ENCODE assay signal across 8 cellular contexts in the genomic region with DNA sequence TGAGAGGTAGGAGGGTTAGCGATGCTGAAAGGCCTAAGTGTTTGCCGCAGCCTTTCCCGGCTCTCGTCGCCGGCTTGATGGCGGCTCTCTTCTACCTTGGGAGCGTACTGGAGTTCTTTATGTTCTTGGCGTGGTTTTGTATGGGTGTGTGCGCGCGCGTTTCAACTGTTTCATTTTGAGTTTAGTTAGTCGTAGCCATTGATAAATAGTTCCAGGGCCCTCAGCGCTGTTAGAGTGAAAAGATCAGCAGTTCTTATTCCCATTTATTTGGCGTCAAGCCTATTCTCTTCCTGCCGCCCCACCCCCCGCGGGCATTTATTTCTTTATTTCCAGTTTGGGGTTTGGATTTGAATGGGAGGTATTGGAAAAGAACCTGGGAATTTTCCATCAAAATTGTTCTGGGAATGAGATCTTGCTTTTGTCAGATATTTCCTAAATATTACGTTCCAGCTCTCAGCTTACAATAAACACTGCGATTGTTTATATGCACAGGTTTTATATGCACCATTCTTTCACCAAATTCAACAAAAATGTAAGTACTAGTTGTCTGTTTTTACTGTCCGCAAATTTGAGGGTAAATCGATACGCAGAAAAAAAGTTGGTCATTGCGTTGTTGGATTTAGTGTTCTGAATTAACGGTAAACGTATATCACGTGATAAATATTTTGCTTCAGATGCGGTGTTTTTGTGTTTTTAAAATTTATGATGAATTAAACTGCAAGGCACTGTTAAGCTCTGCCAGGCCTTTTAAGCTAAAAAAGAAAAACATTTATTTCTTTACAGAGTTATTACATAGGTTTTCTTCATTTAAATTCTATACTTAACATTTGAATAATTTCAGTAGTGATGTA. TPM values are rescaled to one million over a fixed set of nuclear protein-coding genes. Genes with fewer than 3 reads are reported as not detected.
DNase-seq lines count a peak whose midpoint lies in the region; ATAC-seq and TF ChIP-seq lines count a peak whose summit lies in the region.

No MANE protein-coding gene starts in this region.

- H3K9ac ChIP-seq in mammary epithelial cell (ENCODE audit: insufficient read depth, low read length) = peak overlapping the region; percentile 90

- peak overlapping the region; percentile 76 to 96 (median 91) for H3K4me3 ChIP-seq in mammary epithelial cell (replicated peaks in 1 of 3; ENCODE audit: insufficient read depth in 1 of 3, low read depth in 2 of 3, low read length in 3 of 3)

- CTCF ChIA-PET in mammary epithelial cell (lab: Charles Lee; ENCODE audit: low non-redundant PET) = no interaction called here

- TF ChIP-seq CTCF in mammary epithelial cell (conservative IDR thresholded peaks at IDR 0.05 in 1 of 2, IDR thresholded peaks at IDR 0.05 in 1 of 2; ENCODE audit: extremely low read depth in 1 of 2, insufficient read depth in 1 of 2, low read depth in 1 of 2, low read length in 2 of 2) = no peak

- H2AFZ ChIP-seq in mammary epithelial cell (ENCODE audit: low read depth, low read length) = peak overlapping the region; percentile 92

- H3K79me2 ChIP-seq in mammary epithelial cell (ENCODE audit: insufficient read depth, low read length) = peaks cover 66% of the 10 kb centered on the region

- in situ Hi-C loops in mammary epithelial cell (cut with MboI; ENCODE audit: low sequenced_read_pairs in 2 of 2) = loop anchor here in 1 of 2 donors (25.0 kb wide), 1 partner anchor 807 kb away; no protein-coding TSS in a partner anchor

- no peaks in the 10 kb centered on the region for H3K9me3 ChIP-seq in mammary epithelial cell (replicated peaks; ENCODE audit: insufficient read depth, low read length)

- peaks cover 12% of the 10 kb centered on the region for H4K20me1 ChIP-seq in mammary epithelial cell (ENCODE audit: insufficient read depth, low read length)

- WGBS in mammary epithelial cell (ENCODE audit: low coverage, missing lambda C conversion rate) = under 1% methylated on average over 28 of the region's 29 CpGs

- BruUV-seq in mammary epithelial cell (replicated peaks; lab: Mats Ljungman, UMichigan) = no TSS peak

- intact Hi-C loops in mammary epithelial cell (cut with micrococcal nuclease) = loop anchor here (10.0 kb wide), 1 partner anchor 775 kb away; no protein-coding TSS in a partner anchor
- intact Hi-C loops in left colon (cut with DNase I, micrococcal nuclease) = loop anchor here in 1 of 2 donors (10.0 kb wide), 1 partner anchor 805 kb away; no protein-coding TSS in a partner anchor

- H3K36me3 ChIP-seq in mammary epithelial cell (ENCODE audit: insufficient read depth, low read length) = peaks cover 3% of the 10 kb centered on the region

- peak; percentile 1 for ATAC-seq in HG03439 (IDR thresholded peaks at IDR 0.05; ENCODE audit: unreplicated experiment)
- peak; percentile 35 for ATAC-seq in left colon
- ATAC-seq in GM19397 (IDR thresholded peaks at IDR 0.05; ENCODE audit: unreplicated experiment) = no peak

- peak; percentile 49 for DNase-seq in EH (ENCODE audit: low read depth)
- peak; percentile 62 for DNase-seq in SW480 (ENCODE audit: low spot score)
- DNase-seq in mammary epithelial cell = peak; percentile 28
- peak; percentile 43 to 69 for DNase-seq in left colon
- peak; percentile 64 for DNase-seq in stimulated activated CD4-positive, alpha-beta T cell treated with anti-CD3 and anti-CD28 coated beads, Interleukin-4, amount 100 ng/mL, for 24 hours
- no peak for DNase-seq in occipital lobe (lab: John Stamatoyannopoulos, UW)

- no peaks in the 10 kb centered on the region for H3K27me3 ChIP-seq in mammary epithelial cell (ENCODE audit: insufficient read depth, low read length)

- dilution Hi-C loops in mammary epithelial cell (cut with HindIII; ENCODE audit: low sequenced_read_pairs) = no loop called here

- H3K4me2 ChIP-seq in mammary epithelial cell (ENCODE audit: insufficient read depth, low read depth, low read length) = peak overlapping the region; percentile 97

- H3K27ac ChIP-seq in mammary epithelial cell (ENCODE audit: insufficient read depth, low read depth, low read length) = peak overlapping the region; percentile 91

- H3K4me1 ChIP-seq in mammary epithelial cell (ENCODE audit: insufficient read depth, low read length) = peaks cover 8% of the 10 kb centered on the region

RNA-seq across cellular contexts. Expression of gene CCNT2, which starts 1.0 kb away (rescaled TPM):
- total RNA-seq in mammary epithelial cell (10 to 100 TPM; 27.3 to 31.0 TPM), left colon (10 to 100 TPM; 33.9 to 35.3 TPM), occipital lobe (106 TPM)
- polyA plus RNA-seq in mammary epithelial cell = 7.7 TPM
- 45.2 TPM for polyA minus RNA-seq in mammary epithelial cell
